Comparison of ENCODE assay signal across 10 cellular contexts in the genomic region with DNA sequence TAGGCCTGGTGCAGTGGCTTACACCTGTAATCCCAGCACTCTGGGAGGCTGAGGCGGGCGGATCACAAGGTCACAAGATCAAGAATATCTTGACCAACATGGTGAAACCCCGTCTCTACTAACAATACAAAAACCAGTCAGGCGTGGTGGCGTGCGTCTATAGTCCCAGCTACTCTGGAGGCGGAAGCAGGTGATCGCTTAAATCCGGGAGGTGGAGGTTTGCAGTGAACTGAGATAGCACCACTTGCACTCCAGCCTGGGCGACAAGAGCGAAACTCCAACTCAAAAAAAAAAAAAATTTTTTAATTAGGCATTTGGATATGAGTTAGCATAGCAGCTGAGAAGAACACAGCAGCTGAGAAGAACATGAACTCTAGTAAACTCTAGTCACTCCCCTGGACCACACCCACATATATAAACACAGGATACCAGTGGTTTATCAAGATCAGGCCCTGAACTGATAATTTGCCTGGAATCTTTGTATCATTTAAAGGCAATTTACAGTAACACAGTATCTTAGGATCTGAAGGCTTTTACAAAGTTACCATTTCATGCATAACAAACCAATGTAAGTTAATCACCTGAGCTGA. TPM values are rescaled to one million over a fixed set of nuclear protein-coding genes. Genes with fewer than 3 reads are reported as not detected.
DNase-seq lines count a peak whose midpoint lies in the region; ATAC-seq and TF ChIP-seq lines count a peak whose summit lies in the region.
"Had no signal": no experiment of that assay in that cellular context is flagged by ENCODE, and none has a peak within 500 bp of the region (broad histone marks: within the 10 kb centered on the region; RNA-seq: fewer than 3 reads in every experiment).

No MANE protein-coding gene starts in this region.

- no peaks in the 10 kb centered on the region for H3K79me2 ChIP-seq in OCI-LY7 (ENCODE audit: insufficient read depth, low read depth, low read length)

- DNase-seq in AG08396 (ENCODE audit: low spot score) (peak; percentile 45), OCI-LY7 (ENCODE audit: low spot score) (peak; percentile 73), glomerular visceral epithelial cell (ENCODE audit: extremely low spot score) (peak; percentile 7), NCI-H1694 (lab: John Stamatoyannopoulos, UW) (no peak), NOMO-1 (lab: John Stamatoyannopoulos, UW; ENCODE audit: unreplicated experiment in 2 of 2) (no peak)
- DNase-seq: COR-L47, NCI-H1436 treated with DMSO at 0.1 percent for 48 hours had no signal

- ATAC-seq in GM21423 (IDR thresholded peaks at IDR 0.05; ENCODE audit: unreplicated experiment) (peak; percentile 28), GM21526 (IDR thresholded peaks at IDR 0.05; ENCODE audit: low FRiP score, unreplicated experiment) (no peak), HG02885 (IDR thresholded peaks at IDR 0.05; ENCODE audit: poor library complexity, unreplicated experiment) (no peak)

- no TSS peak for BruUV-seq in OCI-LY7 (replicated peaks; lab: Mats Ljungman, UMichigan)

- no peaks in the 10 kb centered on the region for H3K9me3 ChIP-seq in OCI-LY7 (ENCODE audit: low read length)

- no peak for TF ChIP-seq CTCF in OCI-LY7 (conservative IDR thresholded peaks at IDR 0.05; ENCODE audit: low read length)

- H3K27ac ChIP-seq in OCI-LY7 (ENCODE audit: low read depth, low read length, poor library complexity, severe bottlenecking), result peak overlapping the region; percentile 62

- peaks cover 30% of the 10 kb centered on the region for H3K4me1 ChIP-seq in OCI-LY7 (ENCODE audit: insufficient read depth, low read length, poor library complexity, severe bottlenecking)

- POLR2A ChIA-PET in OCI-LY7 (lab: Charles Lee), result interaction anchor here (0.7 to 1.4 kb wide), 4 partner anchors 23 to 1744 kb away, joined by 3 to 5 read pairs (median 3); no protein-coding TSS in a partner anchor

- intact Hi-C loops in OCI-LY7 (cut with micrococcal nuclease; ENCODE audit: unreplicated experiment), result loop anchor here (10.0 kb wide), 3 partner anchors 183 to 863 kb away; a partner anchor contains a TSS

- CTCF ChIA-PET in OCI-LY7 (lab: Charles Lee; ENCODE audit: unreplicated experiment), result no interaction called here

- peak overlapping the region; percentile 47 for H3K4me2 ChIP-seq in OCI-LY7 (ENCODE audit: low read length)

- H4K20me1 ChIP-seq in OCI-LY7 (ENCODE audit: insufficient read depth, low read length), result no peaks in the 10 kb centered on the region

- peak overlapping the region; percentile 34; the same call in 1 of the 2 replicates for H2AFZ ChIP-seq in OCI-LY7 (ENCODE audit: low read length)

- no peaks in the 10 kb centered on the region for H3K9me2 ChIP-seq in OCI-LY7 (ENCODE audit: insufficient read depth, low read length)

- H3K4me3 ChIP-seq in OCI-LY7 (ENCODE audit: low read depth, low read length, poor library complexity, severe bottlenecking), result peak overlapping the region; percentile 7

- H3K36me3 ChIP-seq in OCI-LY7 (ENCODE audit: insufficient read depth, low read length), result no peaks in the 10 kb centered on the region

RNA-seq across cellular contexts. Expression of a gene that starts 4.6 kb away (rescaled TPM):
- 12.0 and 14.7 TPM in 2 replicates for total RNA-seq in OCI-LY7 (2014; rRNA removed; shearing (Covaris generic))
- 12.9 and 16.5 TPM in 2 replicates for total RNA-seq in OCI-LY7 (2022)

Comparison
In these comparisons a context has a peak if more than half of its experiments do, and no peak if none do; other contexts are left out.
1. DNase-seq: peak in AG08396 (single experiment), OCI-LY7 (single experiment) and glomerular visceral epithelial cell (single experiment); none in NCI-H1694 (single experiment) and NOMO-1 (0 of 2).